6 cellular contexts compared by ENCODE assay signal in genomic region chr20:36372671-36373070, GRCh38.
"Had no signal": no experiment of that assay in that cellular context is flagged by ENCODE, and none has a peak within 500 bp of the region (broad histone marks: within the 10 kb centered on the region; RNA-seq: fewer than 3 reads in every experiment).

No MANE protein-coding gene starts in this region.

- H3K9me3 Mint-ChIP-seq: HFFc6, IgD-negative memory B cell had no signal

- DNase-seq: GM23248, GOT3, H7, HFFc6, KBM-7 had no signal

- H3K36me3 Mint-ChIP-seq: IgD-negative memory B cell had no signal

- H3K27ac Mint-ChIP-seq: HFFc6, IgD-negative memory B cell had no signal

- H3K4me3 Mint-ChIP-seq: HFFc6, IgD-negative memory B cell had no signal
